ENCODE assay signal across 1 cellular context in the genomic region with DNA sequence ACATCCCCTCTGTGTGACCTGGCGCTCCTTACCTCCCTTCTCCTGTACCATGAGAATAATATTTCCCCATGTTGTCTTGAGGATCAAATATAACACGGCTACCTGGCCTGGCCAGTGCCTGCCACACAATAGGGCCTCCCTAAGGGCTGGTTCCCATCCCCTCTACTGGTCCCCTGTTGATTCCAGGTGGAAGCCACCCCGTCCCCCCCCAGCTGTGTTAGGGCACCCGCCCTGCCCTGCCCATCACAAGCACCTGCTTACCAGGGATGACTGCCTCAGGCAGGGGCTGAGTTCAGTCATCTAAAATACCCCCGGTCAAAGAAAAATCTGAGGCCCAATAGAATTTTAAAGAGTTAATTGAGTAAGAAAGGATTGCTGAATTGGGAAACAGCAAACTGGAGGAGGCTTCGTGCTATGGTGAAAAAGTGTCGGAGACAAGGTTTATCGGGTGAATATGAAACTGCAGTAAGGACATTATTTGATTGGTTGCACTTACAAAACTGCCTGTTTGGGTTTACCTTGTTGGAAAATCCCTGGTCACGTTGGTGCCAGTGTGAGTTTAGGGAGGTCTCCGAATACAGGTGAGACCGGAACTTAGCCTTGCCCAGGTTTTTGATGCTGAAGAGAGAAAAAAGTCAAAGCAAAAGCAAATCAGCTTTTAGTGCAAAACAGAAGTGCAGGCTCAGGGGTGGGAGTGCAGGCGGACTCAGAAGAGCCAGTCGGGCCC.
TF ChIP-seq lines count a peak whose summit lies in the region.

No MANE protein-coding gene starts in this region.

TF ChIP-seq in GM12878, 131 proteins besides CTCF, POLR2A, EP300 and RAD21:
- TF ChIP-seq FOS (IDR thresholded peaks at IDR 0.05; ENCODE audit: borderline replicate concordance, extremely low read depth, insufficient read length) (no peak), MXI1 (IDR thresholded peaks at IDR 0.05; ENCODE audit: low read depth, low read length) (no peak), TBL1XR1 (IDR thresholded peaks at IDR 0.05; ENCODE audit: low read depth, low read length) (no peak), PML (IDR thresholded peaks at IDR 0.05; ENCODE audit: low read length) (no peak), ATF7 (IDR thresholded peaks at IDR 0.05; ENCODE audit: low read depth) (no peak), NFIC (IDR thresholded peaks at IDR 0.05; ENCODE audit: low read depth, low read length) (no peak), ZNF24 (IDR thresholded peaks at IDR 0.05) (no peak), SRF (IDR thresholded peaks at IDR 0.05; ENCODE audit: low read depth in 2 of 2, low read length in 2 of 2) (no peak), EZH2 (IDR thresholded peaks at IDR 0.05; ENCODE audit: borderline replicate concordance, control insufficient read depth, low read depth, low read length) (no peak), ZNF384 (IDR thresholded peaks at IDR 0.05; ENCODE audit: borderline replicate concordance, low read depth, low read length) (no peak), HDAC6 (IDR thresholded peaks at IDR 0.05; ENCODE audit: unreplicated experiment) (no peak), SUPT20H (IDR thresholded peaks at IDR 0.05; ENCODE audit: borderline replicate concordance, control insufficient read depth, low read depth, low read length) (no peak)
- TF ChIP-seq, protein P1, sequence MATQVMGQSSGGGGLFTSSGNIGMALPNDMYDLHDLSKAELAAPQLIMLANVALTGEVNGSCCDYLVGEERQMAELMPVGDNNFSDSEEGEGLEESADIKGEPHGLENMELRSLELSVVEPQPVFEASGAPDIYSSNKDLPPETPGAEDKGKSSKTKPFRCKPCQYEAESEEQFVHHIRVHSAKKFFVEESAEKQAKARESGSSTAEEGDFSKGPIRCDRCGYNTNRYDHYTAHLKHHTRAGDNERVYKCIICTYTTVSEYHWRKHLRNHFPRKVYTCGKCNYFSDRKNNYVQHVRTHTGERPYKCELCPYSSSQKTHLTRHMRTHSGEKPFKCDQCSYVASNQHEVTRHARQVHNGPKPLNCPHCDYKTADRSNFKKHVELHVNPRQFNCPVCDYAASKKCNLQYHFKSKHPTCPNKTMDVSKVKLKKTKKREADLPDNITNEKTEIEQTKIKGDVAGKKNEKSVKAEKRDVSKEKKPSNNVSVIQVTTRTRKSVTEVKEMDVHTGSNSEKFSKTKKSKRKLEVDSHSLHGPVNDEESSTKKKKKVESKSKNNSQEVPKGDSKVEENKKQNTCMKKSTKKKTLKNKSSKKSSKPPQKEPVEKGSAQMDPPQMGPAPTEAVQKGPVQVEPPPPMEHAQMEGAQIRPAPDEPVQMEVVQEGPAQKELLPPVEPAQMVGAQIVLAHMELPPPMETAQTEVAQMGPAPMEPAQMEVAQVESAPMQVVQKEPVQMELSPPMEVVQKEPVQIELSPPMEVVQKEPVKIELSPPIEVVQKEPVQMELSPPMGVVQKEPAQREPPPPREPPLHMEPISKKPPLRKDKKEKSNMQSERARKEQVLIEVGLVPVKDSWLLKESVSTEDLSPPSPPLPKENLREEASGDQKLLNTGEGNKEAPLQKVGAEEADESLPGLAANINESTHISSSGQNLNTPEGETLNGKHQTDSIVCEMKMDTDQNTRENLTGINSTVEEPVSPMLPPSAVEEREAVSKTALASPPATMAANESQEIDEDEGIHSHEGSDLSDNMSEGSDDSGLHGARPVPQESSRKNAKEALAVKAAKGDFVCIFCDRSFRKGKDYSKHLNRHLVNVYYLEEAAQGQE (IDR thresholded peaks at IDR 0.05; ENCODE audit: low read depth, low read length): no peak
- TF ChIP-seq, protein P2, sequence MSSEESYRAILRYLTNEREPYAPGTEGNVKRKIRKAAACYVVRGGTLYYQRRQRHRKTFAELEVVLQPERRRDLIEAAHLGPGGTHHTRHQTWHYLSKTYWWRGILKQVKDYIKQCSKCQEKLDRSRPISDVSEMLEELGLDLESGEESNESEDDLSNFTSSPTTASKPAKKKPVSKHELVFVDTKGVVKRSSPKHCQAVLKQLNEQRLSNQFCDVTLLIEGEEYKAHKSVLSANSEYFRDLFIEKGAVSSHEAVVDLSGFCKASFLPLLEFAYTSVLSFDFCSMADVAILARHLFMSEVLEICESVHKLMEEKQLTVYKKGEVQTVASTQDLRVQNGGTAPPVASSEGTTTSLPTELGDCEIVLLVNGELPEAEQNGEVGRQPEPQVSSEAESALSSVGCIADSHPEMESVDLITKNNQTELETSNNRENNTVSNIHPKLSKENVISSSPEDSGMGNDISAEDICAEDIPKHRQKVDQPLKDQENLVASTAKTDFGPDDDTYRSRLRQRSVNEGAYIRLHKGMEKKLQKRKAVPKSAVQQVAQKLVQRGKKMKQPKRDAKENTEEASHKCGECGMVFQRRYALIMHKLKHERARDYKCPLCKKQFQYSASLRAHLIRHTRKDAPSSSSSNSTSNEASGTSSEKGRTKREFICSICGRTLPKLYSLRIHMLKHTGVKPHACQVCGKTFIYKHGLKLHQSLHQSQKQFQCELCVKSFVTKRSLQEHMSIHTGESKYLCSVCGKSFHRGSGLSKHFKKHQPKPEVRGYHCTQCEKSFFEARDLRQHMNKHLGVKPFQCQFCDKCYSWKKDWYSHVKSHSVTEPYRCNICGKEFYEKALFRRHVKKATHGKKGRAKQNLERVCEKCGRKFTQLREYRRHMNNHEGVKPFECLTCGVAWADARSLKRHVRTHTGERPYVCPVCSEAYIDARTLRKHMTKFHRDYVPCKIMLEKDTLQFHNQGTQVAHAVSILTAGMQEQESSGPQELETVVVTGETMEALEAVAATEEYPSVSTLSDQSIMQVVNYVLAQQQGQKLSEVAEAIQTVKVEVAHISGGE (CRISPR knock-in tag; IDR thresholded peaks at IDR 0.05): no peak
- TF ChIP-seq, protein P3, sequence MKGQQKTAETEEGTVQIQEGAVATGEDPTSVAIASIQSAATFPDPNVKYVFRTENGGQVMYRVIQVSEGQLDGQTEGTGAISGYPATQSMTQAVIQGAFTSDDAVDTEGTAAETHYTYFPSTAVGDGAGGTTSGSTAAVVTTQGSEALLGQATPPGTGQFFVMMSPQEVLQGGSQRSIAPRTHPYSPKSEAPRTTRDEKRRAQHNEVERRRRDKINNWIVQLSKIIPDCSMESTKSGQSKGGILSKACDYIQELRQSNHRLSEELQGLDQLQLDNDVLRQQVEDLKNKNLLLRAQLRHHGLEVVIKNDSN (IDR thresholded peaks at IDR 0.05; ENCODE audit: borderline replicate concordance, extremely low read length, insufficient read depth, low read depth, low read length): no peak
- TF ChIP-seq, protein P4, sequence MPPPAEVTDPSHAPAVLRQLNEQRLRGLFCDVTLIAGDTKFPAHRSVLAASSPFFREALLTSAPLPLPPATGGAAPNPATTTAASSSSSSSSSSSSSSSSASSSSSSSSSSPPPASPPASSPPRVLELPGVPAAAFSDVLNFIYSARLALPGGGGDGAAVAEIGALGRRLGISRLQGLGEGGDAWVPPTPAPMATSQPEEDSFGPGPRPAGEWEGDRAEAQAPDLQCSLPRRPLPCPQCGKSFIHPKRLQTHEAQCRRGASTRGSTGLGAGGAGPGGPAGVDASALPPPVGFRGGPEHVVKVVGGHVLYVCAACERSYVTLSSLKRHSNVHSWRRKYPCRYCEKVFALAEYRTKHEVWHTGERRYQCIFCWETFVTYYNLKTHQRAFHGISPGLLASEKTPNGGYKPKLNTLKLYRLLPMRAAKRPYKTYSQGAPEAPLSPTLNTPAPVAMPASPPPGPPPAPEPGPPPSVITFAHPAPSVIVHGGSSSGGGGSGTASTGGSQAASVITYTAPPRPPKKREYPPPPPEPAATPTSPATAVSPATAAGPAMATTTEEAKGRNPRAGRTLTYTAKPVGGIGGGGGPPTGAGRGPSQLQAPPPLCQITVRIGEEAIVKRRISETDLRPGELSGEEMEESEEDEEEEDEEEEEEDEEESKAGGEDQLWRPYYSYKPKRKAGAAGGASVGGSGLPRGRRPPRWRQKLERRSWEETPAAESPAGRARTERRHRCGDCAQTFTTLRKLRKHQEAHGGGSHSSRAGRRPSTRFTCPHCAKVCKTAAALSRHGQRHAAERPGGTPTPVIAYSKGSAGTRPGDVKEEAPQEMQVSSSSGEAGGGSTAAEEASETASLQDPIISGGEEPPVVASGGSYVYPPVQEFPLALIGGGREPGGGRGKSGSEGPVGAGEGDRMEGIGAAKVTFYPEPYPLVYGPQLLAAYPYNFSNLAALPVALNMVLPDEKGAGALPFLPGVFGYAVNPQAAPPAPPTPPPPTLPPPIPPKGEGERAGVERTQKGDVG (CRISPR knock-in tag; IDR thresholded peaks at IDR 0.05): no peak
- TF ChIP-seq, protein P5, sequence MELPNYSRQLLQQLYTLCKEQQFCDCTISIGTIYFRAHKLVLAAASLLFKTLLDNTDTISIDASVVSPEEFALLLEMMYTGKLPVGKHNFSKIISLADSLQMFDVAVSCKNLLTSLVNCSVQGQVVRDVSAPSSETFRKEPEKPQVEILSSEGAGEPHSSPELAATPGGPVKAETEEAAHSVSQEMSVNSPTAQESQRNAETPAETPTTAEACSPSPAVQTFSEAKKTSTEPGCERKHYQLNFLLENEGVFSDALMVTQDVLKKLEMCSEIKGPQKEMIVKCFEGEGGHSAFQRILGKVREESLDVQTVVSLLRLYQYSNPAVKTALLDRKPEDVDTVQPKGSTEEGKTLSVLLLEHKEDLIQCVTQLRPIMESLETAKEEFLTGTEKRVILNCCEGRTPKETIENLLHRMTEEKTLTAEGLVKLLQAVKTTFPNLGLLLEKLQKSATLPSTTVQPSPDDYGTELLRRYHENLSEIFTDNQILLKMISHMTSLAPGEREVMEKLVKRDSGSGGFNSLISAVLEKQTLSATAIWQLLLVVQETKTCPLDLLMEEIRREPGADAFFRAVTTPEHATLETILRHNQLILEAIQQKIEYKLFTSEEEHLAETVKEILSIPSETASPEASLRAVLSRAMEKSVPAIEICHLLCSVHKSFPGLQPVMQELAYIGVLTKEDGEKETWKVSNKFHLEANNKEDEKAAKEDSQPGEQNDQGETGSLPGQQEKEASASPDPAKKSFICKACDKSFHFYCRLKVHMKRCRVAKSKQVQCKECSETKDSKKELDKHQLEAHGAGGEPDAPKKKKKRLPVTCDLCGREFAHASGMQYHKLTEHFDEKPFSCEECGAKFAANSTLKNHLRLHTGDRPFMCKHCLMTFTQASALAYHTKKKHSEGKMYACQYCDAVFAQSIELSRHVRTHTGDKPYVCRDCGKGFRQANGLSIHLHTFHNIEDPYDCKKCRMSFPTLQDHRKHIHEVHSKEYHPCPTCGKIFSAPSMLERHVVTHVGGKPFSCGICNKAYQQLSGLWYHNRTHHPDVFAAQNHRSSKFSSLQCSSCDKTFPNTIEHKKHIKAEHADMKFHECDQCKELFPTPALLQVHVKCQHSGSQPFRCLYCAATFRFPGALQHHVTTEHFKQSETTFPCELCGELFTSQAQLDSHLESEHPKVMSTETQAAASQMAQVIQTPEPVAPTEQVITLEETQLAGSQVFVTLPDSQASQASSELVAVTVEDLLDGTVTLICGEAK (IDR thresholded peaks at IDR 0.05; ENCODE audit: borderline replicate concordance): no peak
TF ChIP-seq in GM12878: peak in this region for 0.
